ENCODE assay signal across 2 cellular contexts in genomic region chr6:106830930-106831329, GRCh38.
TF ChIP-seq lines count a peak whose summit lies in the region.

No MANE protein-coding gene starts in this region.

TF ChIP-seq in GM23338, 12 proteins besides CTCF, POLR2A, EP300 and RAD21:
- TF ChIP-seq ETS1 (IDR thresholded peaks at IDR 0.05) (no peak), STAT1 (IDR thresholded peaks at IDR 0.05; ENCODE audit: unreplicated experiment) (no peak), ZNF462 (CRISPR knock-in tag; IDR thresholded peaks at IDR 0.05) (no peak), EZH2phosphoT487 (IDR thresholded peaks at IDR 0.05; ENCODE audit: unreplicated experiment) (no peak), JUNB (IDR thresholded peaks at IDR 0.05; ENCODE audit: unreplicated experiment) (no peak), POLR2AphosphoS5 (IDR thresholded peaks at IDR 0.05; ENCODE audit: low read depth) (no peak), ZNF114 (CRISPR knock-in tag; IDR thresholded peaks at IDR 0.05) (no peak), NANOG (IDR thresholded peaks at IDR 0.05; ENCODE audit: borderline replicate concordance) (no peak), EZH2 (IDR thresholded peaks at IDR 0.05; ENCODE audit: low read depth, unreplicated experiment) (no peak), ZNF331 (CRISPR knock-in tag; IDR thresholded peaks at IDR 0.05; ENCODE audit: low read depth) (no peak), CREB1 (CRISPR knock-in tag; IDR thresholded peaks at IDR 0.05; ENCODE audit: low read depth) (no peak)
- TF ChIP-seq, protein P1, sequence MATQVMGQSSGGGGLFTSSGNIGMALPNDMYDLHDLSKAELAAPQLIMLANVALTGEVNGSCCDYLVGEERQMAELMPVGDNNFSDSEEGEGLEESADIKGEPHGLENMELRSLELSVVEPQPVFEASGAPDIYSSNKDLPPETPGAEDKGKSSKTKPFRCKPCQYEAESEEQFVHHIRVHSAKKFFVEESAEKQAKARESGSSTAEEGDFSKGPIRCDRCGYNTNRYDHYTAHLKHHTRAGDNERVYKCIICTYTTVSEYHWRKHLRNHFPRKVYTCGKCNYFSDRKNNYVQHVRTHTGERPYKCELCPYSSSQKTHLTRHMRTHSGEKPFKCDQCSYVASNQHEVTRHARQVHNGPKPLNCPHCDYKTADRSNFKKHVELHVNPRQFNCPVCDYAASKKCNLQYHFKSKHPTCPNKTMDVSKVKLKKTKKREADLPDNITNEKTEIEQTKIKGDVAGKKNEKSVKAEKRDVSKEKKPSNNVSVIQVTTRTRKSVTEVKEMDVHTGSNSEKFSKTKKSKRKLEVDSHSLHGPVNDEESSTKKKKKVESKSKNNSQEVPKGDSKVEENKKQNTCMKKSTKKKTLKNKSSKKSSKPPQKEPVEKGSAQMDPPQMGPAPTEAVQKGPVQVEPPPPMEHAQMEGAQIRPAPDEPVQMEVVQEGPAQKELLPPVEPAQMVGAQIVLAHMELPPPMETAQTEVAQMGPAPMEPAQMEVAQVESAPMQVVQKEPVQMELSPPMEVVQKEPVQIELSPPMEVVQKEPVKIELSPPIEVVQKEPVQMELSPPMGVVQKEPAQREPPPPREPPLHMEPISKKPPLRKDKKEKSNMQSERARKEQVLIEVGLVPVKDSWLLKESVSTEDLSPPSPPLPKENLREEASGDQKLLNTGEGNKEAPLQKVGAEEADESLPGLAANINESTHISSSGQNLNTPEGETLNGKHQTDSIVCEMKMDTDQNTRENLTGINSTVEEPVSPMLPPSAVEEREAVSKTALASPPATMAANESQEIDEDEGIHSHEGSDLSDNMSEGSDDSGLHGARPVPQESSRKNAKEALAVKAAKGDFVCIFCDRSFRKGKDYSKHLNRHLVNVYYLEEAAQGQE (IDR thresholded peaks at IDR 0.05; ENCODE audit: unreplicated experiment): no peak

TF ChIP-seq in K562, 482 proteins besides CTCF, POLR2A, EP300 and RAD21 (continued from another document and continues in another):
- no peak for TF ChIP-seq HOMEZ (CRISPR knock-in tag; IDR thresholded peaks at IDR 0.05)
- TF ChIP-seq, protein P2, sequence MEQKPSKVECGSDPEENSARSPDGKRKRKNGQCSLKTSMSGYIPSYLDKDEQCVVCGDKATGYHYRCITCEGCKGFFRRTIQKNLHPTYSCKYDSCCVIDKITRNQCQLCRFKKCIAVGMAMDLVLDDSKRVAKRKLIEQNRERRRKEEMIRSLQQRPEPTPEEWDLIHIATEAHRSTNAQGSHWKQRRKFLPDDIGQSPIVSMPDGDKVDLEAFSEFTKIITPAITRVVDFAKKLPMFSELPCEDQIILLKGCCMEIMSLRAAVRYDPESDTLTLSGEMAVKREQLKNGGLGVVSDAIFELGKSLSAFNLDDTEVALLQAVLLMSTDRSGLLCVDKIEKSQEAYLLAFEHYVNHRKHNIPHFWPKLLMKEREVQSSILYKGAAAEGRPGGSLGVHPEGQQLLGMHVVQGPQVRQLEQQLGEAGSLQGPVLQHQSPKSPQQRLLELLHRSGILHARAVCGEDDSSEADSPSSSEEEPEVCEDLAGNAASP (IDR thresholded peaks at IDR 0.05): no peak
- TF ChIP-seq TEAD1 (CRISPR knock-in tag; IDR thresholded peaks at IDR 0.05): no peak
- TF ChIP-seq MEF2D (tag; conservative IDR thresholded peaks at IDR 0.05; ENCODE audit: low read depth): 0 out of 2 replicates have a peak, but pooled peaks have one; percentile 45
- TF ChIP-seq, protein P3, sequence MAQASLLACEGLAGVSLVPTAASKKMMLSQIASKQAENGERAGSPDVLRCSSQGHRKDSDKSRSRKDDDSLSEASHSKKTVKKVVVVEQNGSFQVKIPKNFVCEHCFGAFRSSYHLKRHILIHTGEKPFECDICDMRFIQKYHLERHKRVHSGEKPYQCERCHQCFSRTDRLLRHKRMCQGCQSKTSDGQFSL (CRISPR knock-in tag; IDR thresholded peaks at IDR 0.05): no peak
- TF ChIP-seq, protein P3 (tag; IDR thresholded peaks at IDR 0.05): peak in 1 of 2 experiments; percentile 82; a peak in 2 of 4 replicates
- no peak for TF ChIP-seq POU5F1 (IDR thresholded peaks at IDR 0.05; ENCODE audit: borderline replicate concordance, low read depth, low read length, partially characterized antibody)
- TF ChIP-seq ZBTB11 (CRISPR knock-in tag; IDR thresholded peaks at IDR 0.05): 0 out of 6 replicates have a peak, but pooled peaks of 1 of the 3 experiments have one; percentile 31
- TF ChIP-seq XRCC4 (IDR thresholded peaks at IDR 0.05; ENCODE audit: extremely low read depth, insufficient read depth, insufficient read length): no peak
- no peak for TF ChIP-seq NR4A1 (CRISPR knock-in tag; IDR thresholded peaks at IDR 0.05)
- peak; percentile 83 for TF ChIP-seq NR4A1 (tag; IDR thresholded peaks at IDR 0.05)
- TF ChIP-seq NFE2L1 (tag; IDR thresholded peaks at IDR 0.05; ENCODE audit: borderline replicate concordance, low read depth): peak; percentile 9; the same call in 1 of the 2 replicates
- peak; percentile 81 for TF ChIP-seq MECOM (CRISPR knock-in tag; IDR thresholded peaks at IDR 0.05)
- TF ChIP-seq ELK3 (CRISPR knock-in tag; IDR thresholded peaks at IDR 0.05): peak; percentile 80; the same call in 1 of the 2 replicates
- TF ChIP-seq, protein P4, sequence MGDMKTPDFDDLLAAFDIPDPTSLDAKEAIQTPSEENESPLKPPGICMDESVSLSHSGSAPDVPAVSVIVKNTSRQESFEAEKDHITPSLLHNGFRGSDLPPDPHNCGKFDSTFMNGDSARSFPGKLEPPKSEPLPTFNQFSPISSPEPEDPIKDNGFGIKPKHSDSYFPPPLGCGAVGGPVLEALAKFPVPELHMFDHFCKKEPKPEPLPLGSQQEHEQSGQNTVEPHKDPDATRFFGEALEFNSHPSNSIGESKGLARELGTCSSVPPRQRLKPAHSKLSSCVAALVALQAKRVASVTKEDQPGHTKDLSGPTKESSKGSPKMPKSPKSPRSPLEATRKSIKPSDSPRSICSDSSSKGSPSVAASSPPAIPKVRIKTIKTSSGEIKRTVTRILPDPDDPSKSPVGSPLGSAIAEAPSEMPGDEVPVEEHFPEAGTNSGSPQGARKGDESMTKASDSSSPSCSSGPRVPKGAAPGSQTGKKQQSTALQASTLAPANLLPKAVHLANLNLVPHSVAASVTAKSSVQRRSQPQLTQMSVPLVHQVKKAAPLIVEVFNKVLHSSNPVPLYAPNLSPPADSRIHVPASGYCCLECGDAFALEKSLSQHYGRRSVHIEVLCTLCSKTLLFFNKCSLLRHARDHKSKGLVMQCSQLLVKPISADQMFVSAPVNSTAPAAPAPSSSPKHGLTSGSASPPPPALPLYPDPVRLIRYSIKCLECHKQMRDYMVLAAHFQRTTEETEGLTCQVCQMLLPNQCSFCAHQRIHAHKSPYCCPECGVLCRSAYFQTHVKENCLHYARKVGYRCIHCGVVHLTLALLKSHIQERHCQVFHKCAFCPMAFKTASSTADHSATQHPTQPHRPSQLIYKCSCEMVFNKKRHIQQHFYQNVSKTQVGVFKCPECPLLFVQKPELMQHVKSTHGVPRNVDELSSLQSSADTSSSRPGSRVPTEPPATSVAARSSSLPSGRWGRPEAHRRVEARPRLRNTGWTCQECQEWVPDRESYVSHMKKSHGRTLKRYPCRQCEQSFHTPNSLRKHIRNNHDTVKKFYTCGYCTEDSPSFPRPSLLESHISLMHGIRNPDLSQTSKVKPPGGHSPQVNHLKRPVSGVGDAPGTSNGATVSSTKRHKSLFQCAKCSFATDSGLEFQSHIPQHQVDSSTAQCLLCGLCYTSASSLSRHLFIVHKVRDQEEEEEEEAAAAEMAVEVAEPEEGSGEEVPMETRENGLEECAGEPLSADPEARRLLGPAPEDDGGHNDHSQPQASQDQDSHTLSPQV (IDR thresholded peaks at IDR 0.05): peak; percentile 87
- TF ChIP-seq, protein P5, sequence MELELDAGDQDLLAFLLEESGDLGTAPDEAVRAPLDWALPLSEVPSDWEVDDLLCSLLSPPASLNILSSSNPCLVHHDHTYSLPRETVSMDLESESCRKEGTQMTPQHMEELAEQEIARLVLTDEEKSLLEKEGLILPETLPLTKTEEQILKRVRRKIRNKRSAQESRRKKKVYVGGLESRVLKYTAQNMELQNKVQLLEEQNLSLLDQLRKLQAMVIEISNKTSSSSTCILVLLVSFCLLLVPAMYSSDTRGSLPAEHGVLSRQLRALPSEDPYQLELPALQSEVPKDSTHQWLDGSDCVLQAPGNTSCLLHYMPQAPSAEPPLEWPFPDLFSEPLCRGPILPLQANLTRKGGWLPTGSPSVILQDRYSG (tag; conservative IDR thresholded peaks at IDR 0.05; ENCODE audit: low read depth): peak; percentile 93
- 0 out of 2 replicates have a peak, but pooled peaks have one; percentile 14 for TF ChIP-seq ZNF696 (CRISPR knock-in tag; conservative IDR thresholded peaks at IDR 0.05)
- TF ChIP-seq RREB1 (CRISPR knock-in tag; IDR thresholded peaks at IDR 0.05): 0 out of 2 replicates have a peak, but pooled peaks have one; percentile 38
- no peak for TF ChIP-seq CBX5 (IDR thresholded peaks at IDR 0.05; ENCODE audit: borderline replicate concordance, low read depth)
- no peak for TF ChIP-seq NR2C1 (IDR thresholded peaks at IDR 0.05)
- peak; percentile 70 for TF ChIP-seq NR2C1 (tag; IDR thresholded peaks at IDR 0.05)
- TF ChIP-seq NRF1 (conservative IDR thresholded peaks at IDR 0.05 in 1 of 2, IDR thresholded peaks at IDR 0.05 in 1 of 2): no peak
- TF ChIP-seq PCBP2 (IDR thresholded peaks at IDR 0.05; ENCODE audit: low read depth, low read length, poor library complexity, severe bottlenecking): no peak
